ENCODE assay signal across 19 cellular contexts in genomic region chr5:72292411-72292810, GRCh38. TPM values are rescaled to one million over a fixed set of nuclear protein-coding genes. Genes with fewer than 3 reads are reported as not detected.
DNase-seq lines count a peak whose midpoint lies in the region; ATAC-seq, FAIRE-seq and TF ChIP-seq lines count a peak whose summit lies in the region.
"Had no signal": no experiment of that assay in that cellular context is flagged by ENCODE, and none has a peak within 500 bp of the region (broad histone marks: within the 10 kb centered on the region; RNA-seq: fewer than 3 reads in every experiment).

No MANE protein-coding gene starts in this region.

- peak overlapping the region; percentile 17 for H3K27ac ChIP-seq in A673 (ENCODE audit: low read depth, low read length, poor library complexity, severe bottlenecking)
- H3K27ac ChIP-seq in OCI-LY1 (ENCODE audit: low read depth, low read length, poor library complexity, severe bottlenecking): peak overlapping the region; percentile 95
- peak overlapping the region; percentile 31 for H3K27ac ChIP-seq in HepG2 (ENCODE audit: extremely low read length, insufficient read depth, low read length)
- H3K27ac ChIP-seq: RWPE1 had no signal

- peaks cover 10% of the 10 kb centered on the region for H3K4me1 ChIP-seq in A673 (ENCODE audit: insufficient read depth, low read length, poor library complexity, severe bottlenecking)
- H3K4me1 ChIP-seq in OCI-LY1 (ENCODE audit: insufficient read depth, low read length, severe bottlenecking): peaks cover 88% of the 10 kb centered on the region
- peaks cover 54% of the 10 kb centered on the region for H3K4me1 ChIP-seq in HepG2 (ENCODE audit: insufficient read depth, low read length)

- peak; percentile 47 for FAIRE-seq in GM19239 (lab: Jason Lieb, UNC)
- no peak for FAIRE-seq in HepG2 (lab: Jason Lieb, UNC)

- TF ChIP-seq CTCF in A673 (conservative IDR thresholded peaks at IDR 0.05; ENCODE audit: low read depth, low read length): no peak
- TF ChIP-seq CTCF in OCI-LY1 (IDR thresholded peaks at IDR 0.05; ENCODE audit: low read length): no peak
- TF ChIP-seq CTCF in HepG2 (CRISPR knock-in tag; IDR thresholded peaks at IDR 0.05): no peak

- WGBS in HepG2 (ENCODE audit: low lambda C conversion rate): 78% methylated on average over 1 of the region's 1 CpG

- intact Hi-C loops in A673 (cut with micrococcal nuclease; ENCODE audit: unreplicated experiment) (no loop called here), HepG2 (cut with micrococcal nuclease; ENCODE audit: unreplicated experiment) (no loop called here)

- H3K4me2 ChIP-seq in OCI-LY1 (ENCODE audit: low read length): peak overlapping the region; percentile 63
- H3K4me2 ChIP-seq in HepG2 (ENCODE audit: low read depth, low read length): no peak overlapping the region

- peaks cover 23% of the 10 kb centered on the region for H3K79me2 ChIP-seq in OCI-LY1 (ENCODE audit: insufficient read depth, low read length)
- H3K79me2 ChIP-seq in HepG2 (ENCODE audit: insufficient read depth, low read length): peaks cover 19% of the 10 kb centered on the region

- H3K27me3 ChIP-seq in A673 (replicated peaks; ENCODE audit: insufficient read depth, low read depth, low read length, poor library complexity) (no peaks in the 10 kb centered on the region), OCI-LY1 (ENCODE audit: insufficient read depth, low read length) (no peaks in the 10 kb centered on the region), HepG2 (ENCODE audit: control insufficient read depth in 1 of 2, insufficient read depth in 2 of 2, low read length in 2 of 2) (no peaks in the 10 kb centered on the region)

- CTCF ChIA-PET in A673 (lab: Charles Lee): no interaction called here
- CTCF ChIA-PET in HepG2 (lab: Yijun Ruan, JAX; ENCODE audit: low intra/inter-chr PET ratio, low total read pairs): no interaction called here

- TF ChIP-seq EP300 in HepG2 (IDR thresholded peaks at IDR 0.05; ENCODE audit: low read depth in 2 of 2, low read length in 2 of 2): no peak
- TF ChIP-seq EP300 in HepG2 (CRISPR knock-in tag; IDR thresholded peaks at IDR 0.05; ENCODE audit: borderline replicate concordance): no peak

- POLR2A ChIA-PET in A673 (lab: Charles Lee; ENCODE audit: low non-redundant PET): interaction anchor here (0.7 kb wide), 1 partner anchor 39 kb away, joined by 12 read pairs; no protein-coding TSS in a partner anchor
- POLR2A ChIA-PET in HepG2 (lab: Yijun Ruan, JAX): interaction anchor here (1.1 to 2.6 kb wide), 5 partner anchors 9 to 28 kb away, joined by 4 to 10 read pairs (median 7); partner anchors contain the start of genes MRPS27 and PTCD2

- 0 out of 2 replicates have a peak, but pooled peaks cover 5% of the 10 kb centered on the region for H3F3A ChIP-seq in OCI-LY1 (ENCODE audit: insufficient read depth, low read length)

- H3K9me2 ChIP-seq in OCI-LY1 (ENCODE audit: low read depth, low read length): no peaks in the 10 kb centered on the region

- H3K36me3 ChIP-seq in A673 (ENCODE audit: insufficient read depth, low read length, poor library complexity, severe bottlenecking): peaks cover 43% of the 10 kb centered on the region
- H3K36me3 ChIP-seq in OCI-LY1 (ENCODE audit: insufficient read depth, low read length): peaks cover 43% of the 10 kb centered on the region
- peaks cover 2 to 34% of the 10 kb centered on the region in 2 experiments for H3K36me3 ChIP-seq in HepG2 (replicated peaks in 1 of 2; ENCODE audit: control insufficient read depth in 1 of 2, insufficient read depth in 2 of 2, low read length in 2 of 2)

- 0 out of 3 replicates have a peak, but pooled peaks have one; percentile 28 for ATAC-seq in HepG2
- ATAC-seq in GM18520 (IDR thresholded peaks at IDR 0.05; ENCODE audit: unreplicated experiment): no peak
- no peak for ATAC-seq in GM21367 (IDR thresholded peaks at IDR 0.05; ENCODE audit: unreplicated experiment)
- ATAC-seq: PC-3 had no signal

- no peaks in the 10 kb centered on the region for H4K20me1 ChIP-seq in OCI-LY1 (ENCODE audit: insufficient read depth, low read length)
- H4K20me1 ChIP-seq in HepG2 (ENCODE audit: insufficient read depth, low read length): no peaks in the 10 kb centered on the region

- BruUV-seq in A673 (replicated peaks; lab: Mats Ljungman, UMichigan) (no TSS peak), HepG2 (replicated peaks; lab: Mats Ljungman, UMichigan) (no TSS peak)

- DNase-seq in A673 (ENCODE audit: low spot score): no peak
- no peak for DNase-seq in GM19239 (ENCODE audit: insufficient read length, low spot score)
- no peak for DNase-seq in HepG2 (ENCODE audit: low spot score)
- no peak for DNase-seq in NCI-H2107 treated with DMSO at 0.1 percent for 48 hours (lab: John Stamatoyannopoulos, UW; ENCODE audit: unreplicated experiment)
- DNase-seq in NCI-H526 treated with DMSO at 0.1 percent for 48 hours (lab: John Stamatoyannopoulos, UW): no peak
- DNase-seq: ACHN, AML-193, COR-L47, H7, KBM-7, NCI-H1048, NCI-H1436 treated with DMSO at 0.1 percent for 48 hours, NCI-H2081 treated with DMSO at 0.1 percent for 48 hours, NCI-H345, PC-3 had no signal

- no peak for TF ChIP-seq RAD21 in HepG2 (CRISPR knock-in tag; IDR thresholded peaks at IDR 0.05)

- no peaks in the 10 kb centered on the region for H3K9me3 ChIP-seq in A673 (ENCODE audit: low read depth, low read length, poor library complexity, severe bottlenecking)
- H3K9me3 ChIP-seq in OCI-LY1 (ENCODE audit: low read length): no peaks in the 10 kb centered on the region
- no peaks in the 10 kb centered on the region for H3K9me3 ChIP-seq in HepG2 (ENCODE audit: low read length)

- in situ Hi-C loops in HepG2 (cut with HindIII; ENCODE audit: extremely low pct_ligation_motif_present, low pct_unique_long_range_greater_than_20kb): no loop called here

- no peak overlapping the region for H2AFZ ChIP-seq in OCI-LY1 (ENCODE audit: low read length)
- no peak overlapping the region for H2AFZ ChIP-seq in HepG2 (ENCODE audit: low read length)

- H3K4me3 ChIP-seq in A673 (ENCODE audit: low read depth, low read length, poor library complexity, severe bottlenecking): no peak overlapping the region
- H3K4me3 ChIP-seq in OCI-LY1 (ENCODE audit: low read depth, low read length, poor library complexity, severe bottlenecking): no peak overlapping the region
- no peak overlapping the region for H3K4me3 ChIP-seq in HepG2 (replicated peaks in 1 of 3; ENCODE audit: insufficient read depth in 1 of 3, low read depth in 2 of 3, low read length in 3 of 3)

- peak overlapping the region; percentile 59 for H3K9ac ChIP-seq in OCI-LY1 (ENCODE audit: low read length)
- 0 out of 2 replicates have a peak overlapping the region, but pooled peaks have one; percentile 19 for H3K9ac ChIP-seq in HepG2 (ENCODE audit: insufficient read depth, low read depth, low read length)

- TF ChIP-seq POLR2A in HepG2 (IDR thresholded peaks at IDR 0.05; ENCODE audit: insufficient read depth in 1 of 2, low read depth in 2 of 2, low read length in 2 of 2): no peak

RNA-seq across cellular contexts. Expression of gene MRPS27, which starts 27.6 kb away (rescaled TPM):
- total RNA-seq in A673 (2021) (83.2 and 88.6 TPM in 2 replicates), HepG2 (2016; rRNA removed; fragmentation: Illumina TruSeq; extraction: Trizol) (115 and 139 TPM in 2 replicates)
- total RNA-seq in HepG2 (2016; cell fraction: cytosol; rRNA removed; fragmentation: Illumina TruSeq; extraction: Trizol; ENCODE audit: low read depth): 17.5 and 21.2 TPM in 2 replicates
- total RNA-seq in HepG2 (2016; cell fraction: insoluble cytoplasmic fraction; rRNA removed; fragmentation: Illumina TruSeq; extraction: Trizol): 116 and 136 TPM in 2 replicates
- total RNA-seq in HepG2 (2016; cell fraction: membrane; rRNA removed; fragmentation: Illumina TruSeq; extraction: Trizol): 84.2 and 94.1 TPM in 2 replicates
- total RNA-seq in HepG2 (2016; cell fraction: nucleus; rRNA removed; fragmentation: Illumina TruSeq; extraction: Trizol): 105 and 107 TPM in 2 replicates
- 69.9 and 71.8 TPM in 2 replicates for polyA plus RNA-seq in HepG2 (2011; rRNA removed)
- polyA plus RNA-seq in HepG2 (2011; cell fraction: cytosol; rRNA removed): 61.9 and 69.4 TPM in 2 replicates
- polyA plus RNA-seq in HepG2 (2011; cell fraction: nucleus; rRNA removed): 35.6 and 40.4 TPM in 2 replicates
- 50.1 and 50.6 TPM in 2 replicates for polyA plus RNA-seq in HepG2 (2012)
- polyA plus RNA-seq in HepG2 (2016; cell fraction: cytosol; fragmentation: Illumina TruSeq; extraction: Trizol; ENCODE audit: low read depth): 15.3 and 16.9 TPM in 2 replicates
- polyA plus RNA-seq in HepG2 (2016; cell fraction: insoluble cytoplasmic fraction; fragmentation: Illumina TruSeq; extraction: Trizol; ENCODE audit: low read depth): 115 and 117 TPM in 2 replicates
- 55.5 and 63.7 TPM in 2 replicates for polyA plus RNA-seq in HepG2 (2016; cell fraction: membrane; fragmentation: Illumina TruSeq; extraction: Trizol; ENCODE audit: low read depth)
- 77.0 and 147 TPM in 2 replicates for polyA plus RNA-seq in HepG2 (2016; cell fraction: nucleus; fragmentation: Illumina TruSeq; extraction: Trizol; ENCODE audit: insufficient read depth, low read depth)
- polyA minus RNA-seq in HepG2 (2011; rRNA and poly(A)+ RNA removed; ENCODE audit: low replicate concordance): 215 and 246 TPM in 2 replicates
- polyA minus RNA-seq in HepG2 (2011; cell fraction: cytosol; rRNA and poly(A)+ RNA removed): 76.1 and 103 TPM in 2 replicates
- 93.1 and 114 TPM in 2 replicates for polyA minus RNA-seq in HepG2 (2011; cell fraction: nucleus; rRNA and poly(A)+ RNA removed)

RNA-seq across cellular contexts. Expression of gene PTCD2, which starts 27.8 kb away (rescaled TPM):
- total RNA-seq in A673 (2021) (12.7 and 17.3 TPM in 2 replicates), HepG2 (2016; rRNA removed; fragmentation: Illumina TruSeq; extraction: Trizol) (6.4 and 7.0 TPM in 2 replicates)
- 1.2 and 1.8 TPM in 2 replicates for total RNA-seq in HepG2 (2016; cell fraction: cytosol; rRNA removed; fragmentation: Illumina TruSeq; extraction: Trizol; ENCODE audit: low read depth)
- 7.0 and 9.2 TPM in 2 replicates for total RNA-seq in HepG2 (2016; cell fraction: insoluble cytoplasmic fraction; rRNA removed; fragmentation: Illumina TruSeq; extraction: Trizol)
- total RNA-seq in HepG2 (2016; cell fraction: membrane; rRNA removed; fragmentation: Illumina TruSeq; extraction: Trizol): 3.4 TPM in 2 replicates
- 11.4 and 14.2 TPM in 2 replicates for total RNA-seq in HepG2 (2016; cell fraction: nucleus; rRNA removed; fragmentation: Illumina TruSeq; extraction: Trizol)
- 5.3 and 5.5 TPM in 2 replicates for polyA plus RNA-seq in HepG2 (2011; rRNA removed)
- 2.2 and 3.7 TPM in 2 replicates for polyA plus RNA-seq in HepG2 (2011; cell fraction: cytosol; rRNA removed)
- polyA plus RNA-seq in HepG2 (2011; cell fraction: nucleus; rRNA removed): 9.0 and 11.4 TPM in 2 replicates
- polyA plus RNA-seq in HepG2 (2012): 3.9 and 4.5 TPM in 2 replicates
- 0.70 and 0.74 TPM in 2 replicates for polyA plus RNA-seq in HepG2 (2016; cell fraction: cytosol; fragmentation: Illumina TruSeq; extraction: Trizol; ENCODE audit: low read depth)
- polyA plus RNA-seq in HepG2 (2016; cell fraction: insoluble cytoplasmic fraction; fragmentation: Illumina TruSeq; extraction: Trizol; ENCODE audit: low read depth): 8.3 and 9.4 TPM in 2 replicates
- 1.6 and 2.1 TPM in 2 replicates for polyA plus RNA-seq in HepG2 (2016; cell fraction: membrane; fragmentation: Illumina TruSeq; extraction: Trizol; ENCODE audit: low read depth)
- polyA plus RNA-seq in HepG2 (2016; cell fraction: nucleus; fragmentation: Illumina TruSeq; extraction: Trizol; ENCODE audit: insufficient read depth, low read depth): 13.3 and 14.0 TPM in 2 replicates
- polyA minus RNA-seq in HepG2 (2011; rRNA and poly(A)+ RNA removed; ENCODE audit: low replicate concordance): 6.7 and 16.5 TPM in 2 replicates
- polyA minus RNA-seq in HepG2 (2011; cell fraction: cytosol; rRNA and poly(A)+ RNA removed): 2.5 and 3.2 TPM in 2 replicates
- 19.2 and 20.8 TPM in 2 replicates for polyA minus RNA-seq in HepG2 (2011; cell fraction: nucleus; rRNA and poly(A)+ RNA removed)

Comparison
In these comparisons a context has a peak if more than half of its experiments do, and no peak if none do; other contexts are left out.
1. H3K27ac ChIP-seq: peak in every context shown above with its lines; median percentile 95 in OCI-LY1; 31 in HepG2; 17 in A673.